ENCODE assay signal across 1 cellular context in the genomic region with DNA sequence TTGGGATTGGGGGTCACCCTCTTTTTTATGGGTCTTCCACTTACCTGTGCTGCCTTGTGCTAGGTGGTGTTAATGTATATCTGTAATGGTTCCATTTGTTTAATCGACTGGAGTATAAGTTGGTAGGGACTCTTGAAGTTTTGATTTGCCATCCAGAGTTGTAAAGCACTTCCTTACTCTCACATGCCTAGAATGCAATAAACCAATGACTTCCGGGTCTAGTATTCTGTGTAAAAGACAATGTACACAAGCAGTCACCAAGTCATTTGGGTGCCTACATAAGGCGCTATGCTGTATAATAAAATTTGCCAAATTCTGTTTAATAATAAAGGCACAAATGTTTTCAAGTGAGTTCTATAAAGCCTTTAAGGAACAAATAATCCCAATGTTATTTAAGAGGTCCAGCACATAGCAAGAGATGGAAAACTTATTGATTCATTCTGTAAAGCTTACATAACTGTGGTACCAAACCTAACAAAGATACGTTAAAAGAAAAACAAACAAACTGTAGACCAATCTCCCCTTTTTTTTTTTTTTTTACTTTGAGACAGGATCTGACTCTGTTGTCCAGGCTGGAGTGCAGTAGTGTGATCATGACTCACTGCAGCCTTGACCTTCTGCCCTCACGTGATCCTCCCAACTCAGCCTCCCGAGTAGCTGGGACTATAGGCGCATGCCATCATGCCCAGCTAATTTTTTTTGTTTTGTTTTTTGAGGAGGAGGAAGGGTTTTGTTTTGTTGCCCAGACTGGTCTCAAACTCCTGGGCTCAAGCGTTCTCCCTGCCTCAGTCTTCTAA.
TF ChIP-seq lines count a peak whose summit lies in the region.

No MANE protein-coding gene starts in this region.

TF ChIP-seq in A549, 52 proteins besides CTCF, POLR2A, EP300 and RAD21 (continued from another document):
- TF ChIP-seq HMGXB4 (CRISPR knock-in tag; IDR thresholded peaks at IDR 0.05; ENCODE audit: borderline replicate concordance) (no peak), RARB (CRISPR knock-in tag; IDR thresholded peaks at IDR 0.05) (no peak), ZC3H11A (IDR thresholded peaks at IDR 0.05) (no peak), HOXB13 (CRISPR knock-in tag; IDR thresholded peaks at IDR 0.05; ENCODE audit: low read depth) (no peak), FOSB (CRISPR knock-in tag; IDR thresholded peaks at IDR 0.05) (no peak), RFX5 (IDR thresholded peaks at IDR 0.05) (no peak), MAX (IDR thresholded peaks at IDR 0.05) (no peak), CBX8 (IDR thresholded peaks at IDR 0.05) (no peak), POLR2AphosphoS2 (conservative IDR thresholded peaks at IDR 0.05; ENCODE audit: low read length) (no peak), NR3C1 (IDR thresholded peaks at IDR 0.05) (no peak)
- TF ChIP-seq, protein P1, sequence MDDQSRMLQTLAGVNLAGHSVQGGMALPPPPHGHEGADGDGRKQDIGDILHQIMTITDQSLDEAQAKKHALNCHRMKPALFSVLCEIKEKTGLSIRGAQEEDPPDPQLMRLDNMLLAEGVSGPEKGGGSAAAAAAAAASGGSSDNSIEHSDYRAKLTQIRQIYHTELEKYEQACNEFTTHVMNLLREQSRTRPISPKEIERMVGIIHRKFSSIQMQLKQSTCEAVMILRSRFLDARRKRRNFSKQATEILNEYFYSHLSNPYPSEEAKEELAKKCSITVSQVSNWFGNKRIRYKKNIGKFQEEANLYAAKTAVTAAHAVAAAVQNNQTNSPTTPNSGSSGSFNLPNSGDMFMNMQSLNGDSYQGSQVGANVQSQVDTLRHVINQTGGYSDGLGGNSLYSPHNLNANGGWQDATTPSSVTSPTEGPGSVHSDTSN (IDR thresholded peaks at IDR 0.05) = no peak
- TF ChIP-seq, protein P2, sequence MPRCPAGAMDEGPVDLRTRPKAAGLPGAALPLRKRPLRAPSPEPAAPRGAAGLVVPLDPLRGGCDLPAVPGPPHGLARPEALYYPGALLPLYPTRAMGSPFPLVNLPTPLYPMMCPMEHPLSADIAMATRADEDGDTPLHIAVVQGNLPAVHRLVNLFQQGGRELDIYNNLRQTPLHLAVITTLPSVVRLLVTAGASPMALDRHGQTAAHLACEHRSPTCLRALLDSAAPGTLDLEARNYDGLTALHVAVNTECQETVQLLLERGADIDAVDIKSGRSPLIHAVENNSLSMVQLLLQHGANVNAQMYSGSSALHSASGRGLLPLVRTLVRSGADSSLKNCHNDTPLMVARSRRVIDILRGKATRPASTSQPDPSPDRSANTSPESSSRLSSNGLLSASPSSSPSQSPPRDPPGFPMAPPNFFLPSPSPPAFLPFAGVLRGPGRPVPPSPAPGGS (IDR thresholded peaks at IDR 0.05) = no peak
